ENCODE assay signal across 35 cellular contexts in the genomic region with DNA sequence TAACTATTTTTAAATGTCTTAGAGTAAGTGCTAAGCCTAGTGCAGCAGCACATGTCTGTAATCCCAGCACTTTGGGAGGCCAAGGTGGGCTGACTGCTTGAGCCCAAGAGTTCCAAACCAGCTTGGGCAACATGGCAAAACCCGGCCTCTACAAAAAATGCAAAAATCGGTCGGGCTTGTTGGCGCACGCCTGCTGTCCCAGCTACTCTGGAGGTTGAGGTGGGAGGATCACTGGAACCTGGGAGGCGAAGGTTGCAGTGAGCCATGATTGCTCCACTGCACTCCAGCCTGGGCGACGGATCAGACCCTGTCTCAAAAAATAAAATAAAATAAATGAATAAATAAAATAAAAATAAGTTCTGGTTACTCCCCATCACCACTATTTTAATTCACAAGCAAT.
"Had no signal": no experiment of that assay in that cellular context is flagged by ENCODE, and none has a peak within 500 bp of the region (broad histone marks: within the 10 kb centered on the region; RNA-seq: fewer than 3 reads in every experiment).

No MANE protein-coding gene starts in this region.

- H3K4me2 ChIP-seq: KMS-11 had no signal

- H3K27ac ChIP-seq: KMS-11 had no signal

- H3K4me3 ChIP-seq: MG63 had no signal

- H3K9ac ChIP-seq: KMS-11 had no signal

- DNase-seq: Karpas-422, Kasumi-1, MG63, MM.1S, MV-4-11, NCI-H1048, NCI-H1092, NCI-H1092 treated with DMSO at 0.1 percent for 48 hours, NCI-H1105, NCI-H1105 treated with DMSO at 0.1 percent for 48 hours, NCI-H1417, NCI-H1417 treated with DMSO at 0.1 percent for 48 hours, NCI-H1436, NCI-H1436 treated with DMSO at 0.1 percent for 48 hours, NCI-H146, NCI-H1694, NCI-H1694 treated with DMSO at 0.1 percent for 48 hours, NCI-H187, NCI-H187 treated with DMSO at 0.1 percent for 48 hours, NCI-H1930, NCI-H2029, NCI-H2029 treated with DMSO at 0.1 percent for 48 hours, NCI-H2081, NCI-H2081 treated with DMSO at 0.1 percent for 48 hours, NCI-H2107, NCI-H2171, NCI-H2171 treated with DMSO at 0.1 percent for 48 hours, NCI-H2227 treated with DMSO at 0.1 percent for 48 hours, NCI-H226, NCI-H345, NCI-H446, NCI-H446 treated with DMSO at 0.1 percent for 48 hours, NCI-H510A, NCI-H510A treated with DMSO at 0.1 percent for 48 hours had no signal

- H3K9me3 ChIP-seq: MG63 had no signal

- H3K27me3 ChIP-seq: MG63 had no signal

- H3K36me3 ChIP-seq: MG63 had no signal
